In the genomic region with DNA sequence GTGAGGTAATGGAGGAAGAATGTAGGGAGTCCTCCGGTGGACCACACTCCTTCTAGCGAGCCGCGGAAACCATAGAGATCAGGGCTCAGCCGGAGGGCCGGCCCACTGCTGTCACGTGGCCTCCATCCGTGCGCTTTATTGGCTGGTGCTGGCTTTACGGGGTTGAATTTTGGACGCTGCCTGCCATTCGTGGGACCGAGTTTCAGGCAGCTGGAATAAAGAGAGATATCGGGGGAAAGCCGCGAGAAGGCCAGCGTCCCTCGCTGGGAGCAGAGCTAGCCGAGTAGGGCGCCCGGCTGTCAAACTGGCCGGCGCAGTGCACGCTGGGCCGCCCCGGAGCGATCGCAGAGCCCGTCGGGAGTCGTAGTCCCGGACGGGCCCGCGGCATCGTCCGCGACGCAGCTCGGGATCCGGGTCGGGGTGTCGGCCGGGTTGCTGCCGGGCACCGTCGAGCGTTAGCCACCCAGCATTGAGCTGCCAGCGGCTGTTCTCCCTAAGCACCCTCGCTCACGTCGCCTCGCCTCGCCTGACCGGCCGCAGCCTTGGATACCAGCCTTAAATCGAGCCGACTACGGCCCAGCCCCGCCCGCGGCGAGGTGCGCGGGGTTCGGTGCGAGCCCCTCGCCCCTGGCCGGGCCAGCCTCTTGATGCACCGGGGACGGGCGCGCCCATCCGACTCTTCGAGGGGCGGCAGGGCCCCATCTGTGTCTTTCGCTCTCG, we compare ENCODE assay signal across 8 cellular contexts. TPM values are rescaled to one million over a fixed set of nuclear protein-coding genes. Genes with fewer than 3 reads are reported as not detected.
DNase-seq lines count a peak whose midpoint lies in the region; ATAC-seq and TF ChIP-seq lines count a peak whose summit lies in the region.
"Not testable (repeated sequence)": the region's sequence is repeated elsewhere in the genome, so short reads cannot be mapped to it uniquely, and the experiment has no call there.

A gene with protein sequence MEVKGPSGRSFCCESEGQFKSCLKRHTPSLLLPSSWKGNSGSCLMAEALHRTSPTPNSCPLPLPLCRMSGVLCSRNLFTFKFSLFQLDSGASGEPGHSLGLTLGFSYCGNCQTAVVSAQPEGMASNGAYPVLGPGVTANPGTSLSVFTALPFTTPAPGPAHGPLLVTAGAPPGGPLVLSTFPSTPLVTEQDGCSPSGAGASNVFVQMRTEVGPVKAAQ (N-terminal part only) (plus strand): TSS at position 244 of the 720 bp plus-strand sequence. CDS start 15,002 bp downstream, outside the sequence.

- H3K27ac Mint-ChIP-seq in activated naive CD8-positive, alpha-beta T cell treated with anti-CD3 and anti-CD28 coated beads, Interleukin-2, amount 50 U/mL, for 24 hours: peak within 1 kb of the TSS; percentile 80
- H3K27ac Mint-ChIP-seq in osteocyte (ENCODE audit: unreplicated experiment): peak within 1 kb of the TSS; percentile 94

- H3K36me3 Mint-ChIP-seq in activated naive CD8-positive, alpha-beta T cell treated with anti-CD3 and anti-CD28 coated beads, Interleukin-2, amount 50 U/mL, for 24 hours (ENCODE audit: low read depth); osteocyte (ENCODE audit: unreplicated experiment): not testable (repeated sequence)

- not testable (repeated sequence) for H3K9me3 Mint-ChIP-seq in activated naive CD8-positive, alpha-beta T cell treated with anti-CD3 and anti-CD28 coated beads, Interleukin-2, amount 50 U/mL, for 24 hours; osteocyte (ENCODE audit: unreplicated experiment)

- ATAC-seq in activated naive CD8-positive, alpha-beta T cell treated with anti-CD3 and anti-CD28 coated beads, Interleukin-2, amount 50 U/mL, for 24 hours: peak; percentile 96
- peak; percentile 98 for ATAC-seq in Right ventricle myocardium superior (ENCODE audit: poor library complexity)

- H3K27me3 ChIP-seq in GM06990 (replicated peaks; ENCODE audit: control insufficient read depth, insufficient read depth, low read length): not testable (repeated sequence)

- H3K4me1 Mint-ChIP-seq in activated naive CD8-positive, alpha-beta T cell treated with anti-CD3 and anti-CD28 coated beads, Interleukin-2, amount 50 U/mL, for 24 hours: peaks cover 34% of the 10 kb centered on the region
- H3K4me1 Mint-ChIP-seq in osteocyte (ENCODE audit: unreplicated experiment): peaks cover 27% of the 10 kb centered on the region

- DNase-seq in GM06990 (ENCODE audit: extremely low read depth, insufficient read length) (peak; percentile 82), HFF-Myc (ENCODE audit: extremely low read depth, low read depth) (peak; percentile 33), M059J (ENCODE audit: low read depth) (peak; percentile 71), SW 1271 (lab: John Stamatoyannopoulos, UW) (peak; percentile 66 to 81), Right ventricle myocardium superior (peak; percentile 82), osteocyte (ENCODE audit: extremely low spot score, unreplicated experiment) (peak; percentile 91), substantia nigra (lab: John Stamatoyannopoulos, UW) (peak in 41 of 49 donors; percentile 33 to 88 (median 74))
- DNase-seq in activated naive CD8-positive, alpha-beta T cell treated with anti-CD3 and anti-CD28 coated beads, Interleukin-2, amount 50 U/mL, for 24 hours: peak; percentile 70

- intact Hi-C loops in Right ventricle myocardium superior (cut with DNase I): loop anchor here (10.0 kb wide), 1 partner anchor 98 kb away; no protein-coding TSS in a partner anchor

- not testable (repeated sequence) for TF ChIP-seq CTCF in GM06990 (IDR thresholded peaks at IDR 0.05; ENCODE audit: insufficient read depth, low read length, poor library complexity, severe bottlenecking); HFF-Myc (IDR thresholded peaks at IDR 0.05; ENCODE audit: low read depth, low read length, missing control alignments); osteocyte (IDR thresholded peaks at IDR 0.05)

- H3K36me3 ChIP-seq in GM06990 (ENCODE audit: control insufficient read depth, insufficient read depth, low read length): not testable (repeated sequence)

- H3K4me3 ChIP-seq in GM06990 (replicated peaks; ENCODE audit: low read depth, low read length) (peak within 1 kb of the TSS; percentile 65), HFF-Myc (replicated peaks; ENCODE audit: low read depth, low read length) (peak within 1 kb of the TSS; percentile 53)

- H3K27me3 Mint-ChIP-seq in activated naive CD8-positive, alpha-beta T cell treated with anti-CD3 and anti-CD28 coated beads, Interleukin-2, amount 50 U/mL, for 24 hours; osteocyte (ENCODE audit: unreplicated experiment): not testable (repeated sequence)

- peak within 1 kb of the TSS; percentile 88 for H3K4me3 Mint-ChIP-seq in activated naive CD8-positive, alpha-beta T cell treated with anti-CD3 and anti-CD28 coated beads, Interleukin-2, amount 50 U/mL, for 24 hours
- H3K4me3 Mint-ChIP-seq in osteocyte (ENCODE audit: unreplicated experiment): peak within 1 kb of the TSS; percentile 91

- H3K27ac ChIP-seq in substantia nigra (ENCODE audit: low read depth, low read length, poor library complexity, severe bottlenecking): not testable (repeated sequence)

RNA-seq across cellular contexts. Expression of the gene that starts here (rescaled TPM):
- total RNA-seq in M059J (2014; rRNA removed; shearing (Covaris generic)): 0.05 TPM in 1 of 2 replicates, not detected in the other
- total RNA-seq in Right ventricle myocardium superior: not detected
- total RNA-seq in osteocyte: 0.76 and 0.89 TPM in 2 replicates

Comparison
In these comparisons a context has a peak if more than half of its experiments do, and no peak if none do; other contexts are left out.
1. Peak in DNase-seq in M059J; RNA of the gene not detected or under 1 TPM.
2. Peak in DNase-seq and ATAC-seq in Right ventricle myocardium superior; RNA of the gene not detected or under 1 TPM.
3. Peak in DNase-seq in osteocyte; RNA of the gene not detected or under 1 TPM.
4. DNase-seq: peak in every context shown above with its lines; median percentile 91 in osteocyte; 82 in GM06990; 82 in Right ventricle myocardium superior; 74 in substantia nigra; 74 in SW 1271; 71 in M059J; 70 in activated naive CD8-positive, alpha-beta T cell treated with anti-CD3 and anti-CD28 coated beads, Interleukin-2, amount 50 U/mL, for 24 hours; 33 in HFF-Myc.